ENCODE assay signal across 28 cellular contexts in genomic region chr2:128618642-128619041, GRCh38.
"Had no signal": no experiment of that assay in that cellular context is flagged by ENCODE, and none has a peak within 500 bp of the region (broad histone marks: within the 10 kb centered on the region; RNA-seq: fewer than 3 reads in every experiment).

No MANE protein-coding gene starts in this region.

- FAIRE-seq: endothelial cell of umbilical vein had no signal

- H3K27me3 ChIP-seq: colonic mucosa, esophagus squamous epithelium, sigmoid colon, stomach, tibial artery, upper lobe of left lung, uterus had no signal

- ATAC-seq: naive thymus-derived CD8-positive, alpha-beta T cell; psoas muscle; right cardiac atrium; stimulated activated effector memory CD8-positive, alpha-beta T cell treated with anti-CD3 and anti-CD28 coated beads, Interleukin-12 subunit alpha, Interleukin-12 subunit beta, amount 100 ng/mL, for 72 hours had no signal

- H3K27me3 Mint-ChIP-seq: naive thymus-derived CD8-positive, alpha-beta T cell had no signal

- H3K36me3 Mint-ChIP-seq: immature natural killer cell; naive thymus-derived CD8-positive, alpha-beta T cell; stimulated activated effector memory CD8-positive, alpha-beta T cell treated with anti-CD3 and anti-CD28 coated beads, Interleukin-12 subunit alpha, Interleukin-12 subunit beta, amount 100 ng/mL, for 72 hours had no signal

- H3K4me1 ChIP-seq: colonic mucosa, esophagus squamous epithelium, psoas muscle, sigmoid colon, stomach, uterus had no signal

- H3K4me3 ChIP-seq: colonic mucosa, esophagus squamous epithelium, psoas muscle, sigmoid colon, stomach, tibial artery, upper lobe of left lung, uterus had no signal

- H3K27ac Mint-ChIP-seq: naive thymus-derived CD8-positive, alpha-beta T cell; nephron progenitor cell; stimulated activated effector memory CD8-positive, alpha-beta T cell treated with anti-CD3 and anti-CD28 coated beads, Interleukin-12 subunit alpha, Interleukin-12 subunit beta, amount 100 ng/mL, for 72 hours had no signal

- DNase-seq: central memory CD4-positive, alpha-beta T cell; colonic mucosa; effector memory CD4-positive, alpha-beta T cell; erythroblast; esophagus squamous epithelium; foreskin melanocyte; hypothalamus; immature natural killer cell; islet precursor cell; kidney glomerular epithelial cell; mammary epithelial cell; mesendoderm; midbrain; nephron progenitor cell; sigmoid colon; stimulated activated CD4-positive, alpha-beta T cell treated with anti-CD3 and anti-CD28 coated beads, Interleukin-2, amount 100 ng/mL, for 24 hours; stimulated activated CD4-positive, alpha-beta T cell treated with anti-CD3 and anti-CD28 coated beads, Interleukin-4, amount 100 ng/mL, for 24 hours; stimulated activated naive CD4-positive, alpha-beta T cell treated with Interleukin-2 at 50 U/mL for 16 hours; stomach; tibial artery; upper lobe of left lung; uterus had no signal

- H3K36me3 ChIP-seq: colonic mucosa, esophagus squamous epithelium, sigmoid colon, stomach, tibial artery, upper lobe of left lung, uterus had no signal

- H3K4me1 Mint-ChIP-seq: immature natural killer cell; stimulated activated effector memory CD8-positive, alpha-beta T cell treated with anti-CD3 and anti-CD28 coated beads, Interleukin-12 subunit alpha, Interleukin-12 subunit beta, amount 100 ng/mL, for 72 hours had no signal

- H3K9me3 Mint-ChIP-seq: dendritic cell treated with granulocyte-macrophage colony-stimulating factor and Interleukin-4, amounts not matched to agents 40 ng/mL and 50 ng/mL, for 4 days; immature natural killer cell; nephron progenitor cell; stimulated activated effector memory CD8-positive, alpha-beta T cell treated with anti-CD3 and anti-CD28 coated beads, Interleukin-12 subunit alpha, Interleukin-12 subunit beta, amount 100 ng/mL, for 72 hours had no signal

- H3K27ac ChIP-seq: colonic mucosa, esophagus squamous epithelium, psoas muscle, sigmoid colon, stomach, tibial artery, upper lobe of left lung, uterus had no signal

- H3K4me3 Mint-ChIP-seq: dendritic cell treated with granulocyte-macrophage colony-stimulating factor and Interleukin-4, amounts not matched to agents 40 ng/mL and 50 ng/mL, for 4 days; immature natural killer cell; naive thymus-derived CD8-positive, alpha-beta T cell; nephron progenitor cell; stimulated activated effector memory CD8-positive, alpha-beta T cell treated with anti-CD3 and anti-CD28 coated beads, Interleukin-12 subunit alpha, Interleukin-12 subunit beta, amount 100 ng/mL, for 72 hours had no signal

- H3K9me3 ChIP-seq: colonic mucosa, esophagus squamous epithelium, psoas muscle, sigmoid colon, stomach, tibial artery, upper lobe of left lung, uterus had no signal
